ENCODE assay signal across 8 cellular contexts in genomic region chr16:20904507-20905079, GRCh38. TPM values are rescaled to one million over a fixed set of nuclear protein-coding genes. Genes with fewer than 3 reads are reported as not detected.
DNase-seq lines count a peak whose midpoint lies in the region; ATAC-seq, FAIRE-seq and TF ChIP-seq lines count a peak whose summit lies in the region.

No MANE protein-coding gene starts in this region.

- H2AFZ ChIP-seq in astrocyte (ENCODE audit: low read depth, low read length), result no peak overlapping the region

- H3K4me3 ChIP-seq in GM06990 (replicated peaks; ENCODE audit: low read depth, low read length) (0 out of 2 replicates have a peak overlapping the region, but pooled peaks have one; percentile 22), astrocyte (ENCODE audit: insufficient read depth, low read depth, low read length) (peak overlapping the region; percentile 22)

- peak overlapping the region; percentile 74 for H3K4me2 ChIP-seq in astrocyte (ENCODE audit: low read length)

- H3K4me1 Mint-ChIP-seq in astrocyte (ENCODE audit: low read depth, unreplicated experiment), result peaks cover 61% of the 10 kb centered on the region

- DNase-seq in GM06990 (ENCODE audit: extremely low read depth, insufficient read length) (peak; percentile 63), NCI-H2029 treated with DMSO at 0.1 percent for 48 hours (lab: John Stamatoyannopoulos, UW) (peak; percentile 54), astrocyte (ENCODE audit: low read depth) (peak; percentile 98), medulla oblongata (ENCODE audit: extremely low spot score) (peak; percentile 65), SHP77 treated with DMSO at 0.1 percent for 48 hours (lab: John Stamatoyannopoulos, UW) (no peak), NK-92 (lab: John Stamatoyannopoulos, UW; ENCODE audit: unreplicated experiment) (no peak)

- no peaks in the 10 kb centered on the region for H4K20me1 ChIP-seq in astrocyte (ENCODE audit: insufficient read depth, low read length)

- H3K36me3 ChIP-seq in GM06990 (ENCODE audit: control insufficient read depth, insufficient read depth, low read length) (no peaks in the 10 kb centered on the region; the same call in 1 of the 2 replicates), astrocyte (ENCODE audit: insufficient read depth, low read length) (no peaks in the 10 kb centered on the region)

- no peaks in the 10 kb centered on the region for H3K9me3 Mint-ChIP-seq in astrocyte (ENCODE audit: unreplicated experiment)

- no peak overlapping the region for H3K4me3 Mint-ChIP-seq in astrocyte (ENCODE audit: unreplicated experiment)

- no peaks in the 10 kb centered on the region for H3K9me3 ChIP-seq in astrocyte (ENCODE audit: insufficient read depth, low read depth, low read length)

- peaks cover 30% of the 10 kb centered on the region for H3K79me2 ChIP-seq in astrocyte (ENCODE audit: insufficient read depth, low read length)

- H3K27me3 ChIP-seq in GM06990 (replicated peaks; ENCODE audit: control insufficient read depth, insufficient read depth, low read length) (no peaks in the 10 kb centered on the region), astrocyte (ENCODE audit: insufficient read depth, low read length) (no peaks in the 10 kb centered on the region)

- TF ChIP-seq CTCF in GM06990 (IDR thresholded peaks at IDR 0.05; ENCODE audit: insufficient read depth, low read length, poor library complexity, severe bottlenecking), result no peak
- no peak for TF ChIP-seq CTCF in astrocyte (IDR thresholded peaks at IDR 0.05; ENCODE audit: insufficient read depth, low read depth, low read length)

- FAIRE-seq in astrocyte (lab: Jason Lieb, UNC), result peak; percentile 64

- no peak for ATAC-seq in HG03280 (IDR thresholded peaks at IDR 0.05; ENCODE audit: unreplicated experiment)
- ATAC-seq in HG03378 (IDR thresholded peaks at IDR 0.05; ENCODE audit: unreplicated experiment), result no peak

- H3K27me3 Mint-ChIP-seq in astrocyte (ENCODE audit: low read depth, unreplicated experiment), result no peaks in the 10 kb centered on the region

- H3K27ac ChIP-seq in astrocyte (ENCODE audit: low read depth, low read length), result peak overlapping the region; percentile 65

- no peaks in the 10 kb centered on the region for H3K36me3 Mint-ChIP-seq in astrocyte (ENCODE audit: low read depth, unreplicated experiment)

- H3K9ac ChIP-seq in astrocyte (ENCODE audit: low read length), result peak overlapping the region; percentile 49

- H3K27ac Mint-ChIP-seq in astrocyte (ENCODE audit: unreplicated experiment), result peak overlapping the region; percentile 71

- H3K4me1 ChIP-seq in astrocyte (ENCODE audit: insufficient read depth, low read length), result peaks cover 50% of the 10 kb centered on the region

RNA-seq across cellular contexts. Expression of gene LYRM1, which starts 4.0 kb away (rescaled TPM):
- 23.0 and 24.1 TPM in 2 replicates for total RNA-seq in astrocyte

RNA-seq across cellular contexts. Expression of gene DCUN1D3, which starts 4.4 kb away (rescaled TPM):
- 33.0 and 34.0 TPM in 2 replicates for total RNA-seq in astrocyte

Comparison
In these comparisons a context has a peak if more than half of its experiments do, and no peak if none do; other contexts are left out.
1. DNase-seq: peak in GM06990 (single experiment), NCI-H2029 treated with DMSO at 0.1 percent for 48 hours (single experiment), astrocyte (single experiment) and medulla oblongata (single experiment); none in SHP77 treated with DMSO at 0.1 percent for 48 hours (single experiment) and NK-92 (single experiment).